Comparison of ENCODE assay signal across 8 cellular contexts in the genomic region with DNA sequence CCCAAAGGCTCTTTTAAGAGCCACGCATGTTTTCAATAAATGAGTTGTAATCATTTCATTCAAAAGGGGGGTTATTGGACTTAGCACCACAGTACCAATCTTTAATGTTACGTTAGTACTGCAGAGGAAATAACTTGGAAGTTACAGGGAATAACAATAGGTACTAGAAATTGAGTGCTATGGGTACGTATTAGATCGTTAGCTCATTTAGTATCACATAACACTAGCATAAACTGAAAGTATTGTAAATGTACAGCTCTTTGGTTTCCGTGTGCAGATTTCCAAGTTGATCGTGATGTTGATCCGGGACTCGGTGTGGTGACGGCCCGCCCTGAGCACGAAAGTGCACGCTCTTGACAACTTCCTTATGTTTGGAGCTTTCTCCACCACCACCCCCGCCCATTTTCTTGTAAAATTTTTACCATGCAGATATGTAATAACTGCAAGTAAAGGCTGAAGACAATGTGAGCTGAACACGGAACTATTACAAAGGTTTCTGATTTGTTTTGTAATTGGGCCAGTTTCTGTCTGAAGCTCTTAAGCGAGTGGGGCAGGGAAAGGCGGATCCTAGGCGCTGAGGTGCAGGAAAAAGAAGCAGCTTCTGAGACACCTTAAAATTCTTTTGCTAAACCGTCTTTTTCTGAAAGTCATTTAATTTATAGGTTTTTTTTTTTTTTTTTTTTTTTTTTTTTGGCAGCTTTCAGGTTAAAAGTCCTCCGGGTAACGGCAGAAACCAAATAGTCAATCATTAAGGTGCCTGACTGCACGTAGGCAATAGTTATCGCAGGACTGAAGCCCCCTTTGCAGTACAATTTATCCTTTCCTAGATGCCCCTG.
DNase-seq lines count a peak whose midpoint lies in the region; ATAC-seq, FAIRE-seq and TF ChIP-seq lines count a peak whose summit lies in the region.

No MANE protein-coding gene starts in this region.

- ATAC-seq in HCT116: no peak

- no TSS peak for BruUV-seq in HCT116 (replicated peaks; lab: Mats Ljungman, UMichigan)

- RAD21 ChIA-PET in HCT116 (lab: Charles Lee; ENCODE audit: low non-redundant PET in 1 of 2, low total read pairs in 2 of 2, uncharacterized antibody in 2 of 2, unreplicated experiment in 2 of 2): no interaction called here

- no peaks in the 10 kb centered on the region for H4K20me1 ChIP-seq in HCT116 (ENCODE audit: insufficient read depth)

- no peaks in the 10 kb centered on the region for H3K9me2 ChIP-seq in HCT116 (ENCODE audit: insufficient read depth)

- no peak for FAIRE-seq in HTR-8/SVneo (lab: Jason Lieb, UNC)

- H3K9me3 ChIP-seq in HCT116 (ENCODE audit: control insufficient read depth in 1 of 2, insufficient read depth in 1 of 2, low read depth in 1 of 2, low read length in 2 of 2): no peaks in the 10 kb centered on the region
- no peaks in the 10 kb centered on the region for H3K9me3 ChIP-seq in Peyer's patch
- no peaks in the 10 kb centered on the region for H3K9me3 ChIP-seq in neutrophil

- POLR2A ChIA-PET in BJ (lab: Charles Lee): interaction anchor here (0.5 to 5.1 kb wide), 18 partner anchors 13 to 1738 kb away, joined by 3 to 172 read pairs (median 7); a partner anchor contains a TSS
- POLR2A ChIA-PET in HCT116 (lab: Charles Lee): interaction anchor here (0.6 to 8.4 kb wide), 30 partner anchors 11 to 1734 kb away, joined by 3 to 571 read pairs (median 9); a partner anchor contains a TSS

- H3K4me2 ChIP-seq in HCT116 (ENCODE audit: low read length): peak overlapping the region; percentile 82

- peaks cover 24 to 59% of the 10 kb centered on the region in 2 experiments for H3K4me1 ChIP-seq in HCT116 (ENCODE audit: control insufficient read depth in 1 of 2, insufficient read depth in 2 of 2, low read length in 2 of 2)
- H3K4me1 ChIP-seq in Peyer's patch: peaks cover 0 to 11% (median 4%) of the 10 kb centered on the region in 4 donors
- peaks cover 38 to 46% of the 10 kb centered on the region in 2 experiments for H3K4me1 ChIP-seq in neutrophil (ENCODE audit: control insufficient read depth in 1 of 2, insufficient read depth in 1 of 2, low read depth in 1 of 2, low read length in 1 of 2)

- DNase-seq in BJ (ENCODE audit: low read depth) (no peak), HCT116 (ENCODE audit: low read depth, low spot score) (no peak), Peyer's patch (peak; percentile 75 to 89 (median 77)), activated gamma-delta T cell treated with Interleukin-2 at 50 U/mL for 16 hours (peak; percentile 51), germinal center (ENCODE audit: low spot score) (peak; percentile 60), epidermal melanocyte (ENCODE audit: insufficient read length, low spot score) (no peak), HTR-8/SVneo (ENCODE audit: insufficient read length, low spot score) (no peak)

- CTCF ChIA-PET in BJ (lab: Yijun Ruan, JAX) (interaction anchor here (0.7 to 1.2 kb wide), 2 partner anchors 28 to 33 kb away, joined by 3 read pairs; no protein-coding TSS in a partner anchor), HCT116 (lab: Charles Lee) (interaction anchor here (0.6 to 1.4 kb wide), 3 partner anchors 14 to 989 kb away, joined by 3 to 7 read pairs (median 3); a partner anchor contains a TSS)

- TF ChIP-seq CTCF in BJ (IDR thresholded peaks at IDR 0.05; ENCODE audit: insufficient read depth, low read depth, low read length) (no peak), HCT116 (IDR thresholded peaks at IDR 0.05 in 2 of 3, conservative IDR thresholded peaks at IDR 0.05 in 1 of 3; ENCODE audit: borderline replicate concordance in 1 of 3, insufficient read depth in 1 of 3, low read depth in 2 of 3, low read length in 2 of 3) (no peak), Peyer's patch (IDR thresholded peaks at IDR 0.05) (no peak), neutrophil (IDR thresholded peaks at IDR 0.05) (no peak)

- TF ChIP-seq RAD21 in HCT116 (IDR thresholded peaks at IDR 0.05; ENCODE audit: low read depth): no peak

- peak overlapping the region; percentile 98 for H3K9ac ChIP-seq in HCT116 (ENCODE audit: low read length)

- peaks cover 4% of the 10 kb centered on the region; the same call in 1 of the 2 replicates for H3K79me2 ChIP-seq in HCT116 (ENCODE audit: insufficient read depth, low read length)

- TF ChIP-seq POLR2A in HCT116 (IDR thresholded peaks at IDR 0.05; ENCODE audit: borderline replicate concordance, extremely low read depth, insufficient read depth, insufficient read length) (peak; percentile 41), Peyer's patch (IDR thresholded peaks at IDR 0.05) (peak; percentile 18 to 62)

- H3K4me3 ChIP-seq in BJ (ENCODE audit: low read depth, low read length) (peak overlapping the region; percentile 58), HCT116 (replicated peaks in 1 of 2; ENCODE audit: low read depth in 1 of 2, low read length in 2 of 2) (peak overlapping the region; percentile 66 to 69), Peyer's patch (peak overlapping the region; percentile 52 to 61 (median 55)), neutrophil (ENCODE audit: low read depth in 1 of 2, low read length in 1 of 2) (peak overlapping the region; percentile 71 to 72)

- H3K36me3 ChIP-seq in BJ (ENCODE audit: control insufficient read depth, insufficient read depth, low read length) (no peaks in the 10 kb centered on the region), HCT116 (ENCODE audit: control insufficient read depth in 1 of 2, insufficient read depth in 2 of 2, low read length in 2 of 2) (no peaks in the 10 kb centered on the region), Peyer's patch (no peaks in the 10 kb centered on the region), neutrophil (peaks cover 7% of the 10 kb centered on the region)

- peak overlapping the region; percentile 88 for H3K27ac ChIP-seq in HCT116 (ENCODE audit: low read depth, low read length)
- H3K27ac ChIP-seq in Peyer's patch: peak overlapping the region; percentile 89 to 99 (median 94)
- H3K27ac ChIP-seq in neutrophil: peak overlapping the region; percentile 85

- H3K27me3 ChIP-seq in BJ (ENCODE audit: control insufficient read depth, insufficient read depth, low read length) (no peaks in the 10 kb centered on the region), HCT116 (ENCODE audit: insufficient read depth, low read length) (no peaks in the 10 kb centered on the region), Peyer's patch (no peaks in the 10 kb centered on the region), neutrophil (no peaks in the 10 kb centered on the region)

- intact Hi-C loops in HCT116 (cut with micrococcal nuclease): loop anchor here (1.0 to 2.0 kb wide), 5 partner anchors 31 to 988 kb away; a partner anchor contains a TSS

- H2AFZ ChIP-seq in HCT116 (ENCODE audit: low read depth, low read length, poor library complexity, severe bottlenecking): no peak overlapping the region

TF ChIP-seq in HCT116, 20 proteins besides CTCF, POLR2A, EP300 and RAD21:
- TF ChIP-seq CBX3 (IDR thresholded peaks at IDR 0.05; ENCODE audit: low read depth) (no peak), CEBPB (IDR thresholded peaks at IDR 0.05; ENCODE audit: low read depth) (0 out of 2 replicates have a peak, but pooled peaks have one; percentile 27), TCF7L2 (IDR thresholded peaks at IDR 0.05; ENCODE audit: borderline replicate concordance, extremely low read depth, insufficient read depth, insufficient read length) (no peak), EZH2 (IDR thresholded peaks at IDR 0.05) (no peak), ELF1 (IDR thresholded peaks at IDR 0.05; ENCODE audit: borderline replicate concordance, low read depth) (no peak), POLR2AphosphoS5 (IDR thresholded peaks at IDR 0.05; ENCODE audit: low read depth, low read length) (peak; percentile 53; the same call in 1 of the 2 replicates), SP1 (IDR thresholded peaks at IDR 0.05; ENCODE audit: low read depth) (no peak; the same call in none of the 2 replicates), JUND (IDR thresholded peaks at IDR 0.05) (0 out of 2 replicates have a peak, but pooled peaks have one; percentile 40)
- TF ChIP-seq, protein P1, sequence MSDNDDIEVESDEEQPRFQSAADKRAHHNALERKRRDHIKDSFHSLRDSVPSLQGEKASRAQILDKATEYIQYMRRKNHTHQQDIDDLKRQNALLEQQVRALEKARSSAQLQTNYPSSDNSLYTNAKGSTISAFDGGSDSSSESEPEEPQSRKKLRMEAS (IDR thresholded peaks at IDR 0.05): 0 out of 2 replicates have a peak, but pooled peaks have one; percentile 10
- TF ChIP-seq, protein P2, sequence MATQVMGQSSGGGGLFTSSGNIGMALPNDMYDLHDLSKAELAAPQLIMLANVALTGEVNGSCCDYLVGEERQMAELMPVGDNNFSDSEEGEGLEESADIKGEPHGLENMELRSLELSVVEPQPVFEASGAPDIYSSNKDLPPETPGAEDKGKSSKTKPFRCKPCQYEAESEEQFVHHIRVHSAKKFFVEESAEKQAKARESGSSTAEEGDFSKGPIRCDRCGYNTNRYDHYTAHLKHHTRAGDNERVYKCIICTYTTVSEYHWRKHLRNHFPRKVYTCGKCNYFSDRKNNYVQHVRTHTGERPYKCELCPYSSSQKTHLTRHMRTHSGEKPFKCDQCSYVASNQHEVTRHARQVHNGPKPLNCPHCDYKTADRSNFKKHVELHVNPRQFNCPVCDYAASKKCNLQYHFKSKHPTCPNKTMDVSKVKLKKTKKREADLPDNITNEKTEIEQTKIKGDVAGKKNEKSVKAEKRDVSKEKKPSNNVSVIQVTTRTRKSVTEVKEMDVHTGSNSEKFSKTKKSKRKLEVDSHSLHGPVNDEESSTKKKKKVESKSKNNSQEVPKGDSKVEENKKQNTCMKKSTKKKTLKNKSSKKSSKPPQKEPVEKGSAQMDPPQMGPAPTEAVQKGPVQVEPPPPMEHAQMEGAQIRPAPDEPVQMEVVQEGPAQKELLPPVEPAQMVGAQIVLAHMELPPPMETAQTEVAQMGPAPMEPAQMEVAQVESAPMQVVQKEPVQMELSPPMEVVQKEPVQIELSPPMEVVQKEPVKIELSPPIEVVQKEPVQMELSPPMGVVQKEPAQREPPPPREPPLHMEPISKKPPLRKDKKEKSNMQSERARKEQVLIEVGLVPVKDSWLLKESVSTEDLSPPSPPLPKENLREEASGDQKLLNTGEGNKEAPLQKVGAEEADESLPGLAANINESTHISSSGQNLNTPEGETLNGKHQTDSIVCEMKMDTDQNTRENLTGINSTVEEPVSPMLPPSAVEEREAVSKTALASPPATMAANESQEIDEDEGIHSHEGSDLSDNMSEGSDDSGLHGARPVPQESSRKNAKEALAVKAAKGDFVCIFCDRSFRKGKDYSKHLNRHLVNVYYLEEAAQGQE (IDR thresholded peaks at IDR 0.05; ENCODE audit: low read depth): no peak
- TF ChIP-seq, protein P3, sequence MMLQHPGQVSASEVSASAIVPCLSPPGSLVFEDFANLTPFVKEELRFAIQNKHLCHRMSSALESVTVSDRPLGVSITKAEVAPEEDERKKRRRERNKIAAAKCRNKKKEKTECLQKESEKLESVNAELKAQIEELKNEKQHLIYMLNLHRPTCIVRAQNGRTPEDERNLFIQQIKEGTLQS (IDR thresholded peaks at IDR 0.05): no peak

Comparison
In these comparisons a context has a peak if more than half of its experiments do, and no peak if none do; other contexts are left out.
1. DNase-seq: peak in Peyer's patch (3 of 3), activated gamma-delta T cell treated with Interleukin-2 at 50 U/mL for 16 hours (single experiment) and germinal center (single experiment); none in BJ (single experiment), HCT116 (single experiment), epidermal melanocyte (single experiment) and HTR-8/SVneo (single experiment).
2. Peak in every context shown above with its lines, with median percentiles within 50 percentile points of each other: H3K4me3 ChIP-seq and H3K27ac ChIP-seq.